11 cellular contexts compared by ENCODE assay signal in the genomic region with DNA sequence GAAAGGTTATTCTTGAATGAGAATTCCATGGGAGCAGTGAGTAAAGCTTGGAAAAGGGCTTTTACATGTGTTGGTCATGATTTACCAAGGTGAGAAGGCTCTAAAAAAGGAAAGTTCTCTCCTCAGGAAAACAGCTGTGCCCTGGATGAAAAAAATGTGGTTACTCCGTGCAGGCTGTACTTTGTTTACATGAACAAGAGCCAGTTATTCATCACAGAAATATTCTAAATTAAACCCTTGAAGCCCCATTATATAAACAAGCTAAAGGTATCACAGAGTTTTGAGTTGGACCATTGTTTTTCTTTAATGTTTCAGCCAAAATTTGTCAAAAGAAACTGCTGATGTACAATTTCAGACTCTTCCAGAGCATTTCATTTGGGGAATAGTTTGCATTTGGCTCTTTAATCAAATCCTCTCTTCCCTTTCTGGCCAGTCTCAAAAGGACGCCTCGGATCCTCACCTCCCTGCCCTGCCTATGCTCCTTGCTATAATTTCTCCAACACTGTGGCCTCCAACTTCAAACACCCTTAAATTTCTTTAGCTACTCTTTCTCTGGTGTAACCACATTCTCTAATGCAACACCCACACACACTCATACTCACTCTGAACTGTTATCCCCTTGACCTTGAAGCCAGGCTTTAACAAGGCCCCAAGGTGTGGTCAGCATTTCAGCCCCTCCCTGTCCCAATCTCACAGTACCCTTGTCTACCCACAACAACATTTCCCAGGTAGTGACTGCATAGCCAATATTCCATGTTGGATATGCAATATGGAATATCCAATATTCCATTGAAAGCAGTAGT. TPM values are rescaled to one million over a fixed set of nuclear protein-coding genes. Genes with fewer than 3 reads are reported as not detected.
DNase-seq lines count a peak whose midpoint lies in the region; ATAC-seq and TF ChIP-seq lines count a peak whose summit lies in the region.
"Had no signal": no experiment of that assay in that cellular context is flagged by ENCODE, and none has a peak within 500 bp of the region (broad histone marks: within the 10 kb centered on the region; RNA-seq: fewer than 3 reads in every experiment).

No MANE protein-coding gene starts in this region.

- TF ChIP-seq CTCF in neural progenitor cell (IDR thresholded peaks at IDR 0.05): no peak
- no peak for TF ChIP-seq CTCF in psoas muscle (IDR thresholded peaks at IDR 0.05)

- peaks cover 5% of the 10 kb centered on the region for H3F3A ChIP-seq in neural progenitor cell (ENCODE audit: low read depth)

- peaks cover 45% of the 10 kb centered on the region for H3K4me1 Mint-ChIP-seq in neural progenitor cell
- H3K4me1 Mint-ChIP-seq in T-helper 2 cell treated with Interferon-gamma antibody and Interleukin-4, amounts not matched to agents 5 μg/mL and 100 μg/mL, for 36 hours (ENCODE audit: low read depth): peaks cover 3% of the 10 kb centered on the region

- H4K20me1 ChIP-seq in neural progenitor cell (ENCODE audit: low read depth): no peaks in the 10 kb centered on the region

- peaks cover 3% of the 10 kb centered on the region for H3K36me3 Mint-ChIP-seq in neural progenitor cell
- H3K36me3 Mint-ChIP-seq in T-helper 2 cell treated with Interferon-gamma antibody and Interleukin-4, amounts not matched to agents 5 μg/mL and 100 μg/mL, for 36 hours (ENCODE audit: low read depth): no peaks in the 10 kb centered on the region

- H3K9me3 ChIP-seq in right cardiac atrium (ENCODE audit: control insufficient read depth, low read length) (no peaks in the 10 kb centered on the region), neural progenitor cell (ENCODE audit: low read depth) (no peaks in the 10 kb centered on the region), psoas muscle (no peaks in the 10 kb centered on the region)

- intact Hi-C loops in right cardiac atrium (cut with DNase I) (no loop called here), Right ventricle myocardium superior (cut with DNase I) (no loop called here), psoas muscle (cut with DNase I) (no loop called here)

- peaks cover 3% of the 10 kb centered on the region for H3K9me3 Mint-ChIP-seq in neural progenitor cell
- no peaks in the 10 kb centered on the region for H3K9me3 Mint-ChIP-seq in T-helper 2 cell treated with Interferon-gamma antibody and Interleukin-4, amounts not matched to agents 5 μg/mL and 100 μg/mL, for 36 hours

- H3K9ac ChIP-seq in neural progenitor cell: no peak overlapping the region

- no peak overlapping the region for H3K4me3 ChIP-seq in right cardiac atrium (ENCODE audit: low read length)
- H3K4me3 ChIP-seq in neural progenitor cell: no peak overlapping the region
- H3K4me3 ChIP-seq in psoas muscle: no peak overlapping the region

- no peaks in the 10 kb centered on the region for H3K4me1 ChIP-seq in right cardiac atrium (ENCODE audit: control insufficient read depth, insufficient read depth, low read length)
- peaks cover 6% of the 10 kb centered on the region for H3K4me1 ChIP-seq in neural progenitor cell
- no peaks in the 10 kb centered on the region for H3K4me1 ChIP-seq in psoas muscle

- no peak overlapping the region for H3K4me3 Mint-ChIP-seq in neural progenitor cell
- no peak overlapping the region for H3K4me3 Mint-ChIP-seq in T-helper 2 cell treated with Interferon-gamma antibody and Interleukin-4, amounts not matched to agents 5 μg/mL and 100 μg/mL, for 36 hours

- H3K27me3 ChIP-seq in right cardiac atrium (ENCODE audit: control insufficient read depth, insufficient read depth) (no peaks in the 10 kb centered on the region), neural progenitor cell (no peaks in the 10 kb centered on the region), psoas muscle (ENCODE audit: insufficient read depth in 3 of 3, low read length in 2 of 3) (peaks cover 0 to 3% (median 0%) of the 10 kb centered on the region in 3 donors)

- H3K36me3 ChIP-seq in neural progenitor cell: no peaks in the 10 kb centered on the region
- no peaks in the 10 kb centered on the region for H3K36me3 ChIP-seq in psoas muscle (ENCODE audit: insufficient read depth in 1 of 2, low read depth in 1 of 2)

- peaks cover 3% of the 10 kb centered on the region for H3K27me3 Mint-ChIP-seq in neural progenitor cell (ENCODE audit: insufficient read depth, low read depth)
- H3K27me3 Mint-ChIP-seq in T-helper 2 cell treated with Interferon-gamma antibody and Interleukin-4, amounts not matched to agents 5 μg/mL and 100 μg/mL, for 36 hours (ENCODE audit: low read depth): peaks cover 5% of the 10 kb centered on the region

- 34% methylated on average over 3 of the region's 3 CpGs for WGBS in right cardiac atrium
- WGBS in psoas muscle, 3 donors: 21 to 35% (median 34%) methylated on average over 3 of the region's 3 CpGs

- H2AFZ ChIP-seq in neural progenitor cell (replicated peaks): no peak overlapping the region

- H3K27ac ChIP-seq in right cardiac atrium (ENCODE audit: low read length) (no peak overlapping the region), neural progenitor cell (no peak overlapping the region), substantia nigra (ENCODE audit: low read depth, low read length, poor library complexity, severe bottlenecking) (no peak overlapping the region), psoas muscle (no peak overlapping the region)

- H3K4me2 ChIP-seq in neural progenitor cell: no peak overlapping the region

- no peaks in the 10 kb centered on the region for H3K79me2 ChIP-seq in neural progenitor cell (ENCODE audit: low read depth)

- peak overlapping the region; percentile 18 for H3K27ac Mint-ChIP-seq in neural progenitor cell
- no peak overlapping the region for H3K27ac Mint-ChIP-seq in T-helper 2 cell treated with Interferon-gamma antibody and Interleukin-4, amounts not matched to agents 5 μg/mL and 100 μg/mL, for 36 hours

- ATAC-seq in right cardiac atrium (peak; percentile 28 to 29), Right ventricle myocardium superior (ENCODE audit: poor library complexity) (no peak), GM18867 (IDR thresholded peaks at IDR 0.05; ENCODE audit: unreplicated experiment) (no peak), psoas muscle (no peak)
- ATAC-seq: left lobe of liver had no signal

- DNase-seq in right cardiac atrium (no peak), Right ventricle myocardium superior (no peak), epidermal melanocyte (ENCODE audit: insufficient read length, low spot score) (peak; percentile 36), neural progenitor cell (ENCODE audit: low spot score) (no peak), substantia nigra (lab: John Stamatoyannopoulos, UW) (no peak), psoas muscle (no peak)
- DNase-seq in T-helper 2 cell treated with Interferon-gamma antibody and Interleukin-4, amounts not matched to agents 5 μg/mL and 100 μg/mL, for 36 hours (ENCODE audit: low spot score): no peak
- DNase-seq: foreskin melanocyte, NCI-H187 treated with DMSO at 0.1 percent for 48 hours had no signal

RNA-seq across cellular contexts. Expression of gene AFAP1L2, which starts 47.3 kb away (rescaled TPM):
- total RNA-seq in right cardiac atrium: 1 to 10 TPM; 5.5 to 7.7 (median 6.3) TPM
- 3.7 TPM for polyA plus RNA-seq in right cardiac atrium
- 5.3 TPM for total RNA-seq in Right ventricle myocardium superior
- total RNA-seq in neural progenitor cell (ENCODE audit: low replicate concordance): 4.8 and 6.9 TPM in 2 replicates
- 1 to 10 TPM; 1.6 to 3.6 (median 2.6) TPM for total RNA-seq in psoas muscle
- polyA plus RNA-seq in psoas muscle: 1 to 10 TPM in 2 of 3 donors, under 1 TPM in 1; 0.75 to 1.7 (median 1.4) TPM

Comparison
In these comparisons a context has a peak if more than half of its experiments do, and no peak if none do; other contexts are left out.
1. ATAC-seq: peak in right cardiac atrium (2 of 2); none in Right ventricle myocardium superior (single experiment), GM18867 (single experiment) and psoas muscle (0 of 4).